Comparison of ENCODE assay signal across 23 cellular contexts in genomic region chr9:78919701-78920100, GRCh38.
"Had no signal": no experiment of that assay in that cellular context is flagged by ENCODE, and none has a peak within 500 bp of the region (broad histone marks: within the 10 kb centered on the region; RNA-seq: fewer than 3 reads in every experiment).

No MANE protein-coding gene starts in this region.

- H3K27ac Mint-ChIP-seq: activated naive CD4-positive, alpha-beta T cell treated with anti-CD3 and anti-CD28 coated beads, Interleukin-2, amount 50 U/mL, for 72 hours; activated T-cell treated with anti-CD3 and anti-CD28 coated beads, Interleukin-2, amount 50 U/mL, for 24 hours; activated T-helper 17 cell treated with anti-CD3 and anti-CD28 coated beads, Interleukin-2, amount 50 U/mL, for 72 hours; naive thymus-derived CD8-positive, alpha-beta T cell; neural progenitor cell; type B pancreatic cell; WTC11 had no signal

- DNase-seq: activated CD4-positive, alpha-beta T cell treated with anti-CD3 and anti-CD28 coated beads, Interleukin-2, amount 50 U/mL, for 4 hours; activated CD8-positive, alpha-beta memory T cell treated with anti-CD3 and anti-CD28 coated beads for 24 hours; activated CD8-positive, alpha-beta memory T cell treated with anti-CD3 and anti-CD28 coated beads, Interleukin-2, amount 50 U/mL, for 4 hours; activated T-cell treated with anti-CD3 and anti-CD28 coated beads, Interleukin-2, amount 50 U/mL, for 24 hours; adrenal gland; cerebellar nuclear complex; glutamatergic neuron; hypothalamus; islet precursor cell; lower lobe of right lung; naive thymus-derived CD8-positive, alpha-beta T cell; posterior cingulate gyrus; stimulated activated CD4-positive, alpha-beta T cell treated with anti-CD3 and anti-CD28 coated beads, Interleukin-2, amount 100 ng/mL, for 48 hours; stimulated activated CD8-positive, alpha-beta memory T cell treated with anti-CD3 and anti-CD28 coated beads, Interleukin-4, amount 100 ng/mL, for 48 hours; stimulated activated naive CD4-positive, alpha-beta T cell; T-helper 9 cell; testis had no signal

- H3K36me3 Mint-ChIP-seq: activated naive CD4-positive, alpha-beta T cell treated with anti-CD3 and anti-CD28 coated beads, Interleukin-2, amount 50 U/mL, for 72 hours had no signal

- H2AFZ ChIP-seq: neural progenitor cell had no signal

- FAIRE-seq: frontal cortex had no signal

- H3K9ac ChIP-seq: neural progenitor cell had no signal

- H3K4me1 ChIP-seq: adrenal gland, lower lobe of right lung, neural progenitor cell, testis had no signal

- H3K27me3 Mint-ChIP-seq: activated T-cell treated with anti-CD3 and anti-CD28 coated beads, Interleukin-2, amount 50 U/mL, for 24 hours; activated T-helper 17 cell treated with anti-CD3 and anti-CD28 coated beads, Interleukin-2, amount 50 U/mL, for 72 hours had no signal

- H3K9me3 ChIP-seq: adrenal gland, lower lobe of right lung, testis had no signal

- H3K27me3 ChIP-seq: adrenal gland, neural progenitor cell, testis had no signal

- H3K36me3 ChIP-seq: adrenal gland, lower lobe of right lung, neural progenitor cell had no signal

- H3K27ac ChIP-seq: adrenal gland, lower lobe of right lung, neural progenitor cell, testis had no signal

- H3K4me3 ChIP-seq: adrenal gland, lower lobe of right lung, neural progenitor cell, testis had no signal

- H3K4me2 ChIP-seq: neural progenitor cell had no signal

- H3K4me1 Mint-ChIP-seq: activated T-helper 17 cell treated with anti-CD3 and anti-CD28 coated beads, Interleukin-2, amount 50 U/mL, for 72 hours; naive thymus-derived CD8-positive, alpha-beta T cell; neural progenitor cell; WTC11 had no signal

- H3K4me3 Mint-ChIP-seq: activated T-cell treated with anti-CD3 and anti-CD28 coated beads, Interleukin-2, amount 50 U/mL, for 24 hours; activated T-helper 17 cell treated with anti-CD3 and anti-CD28 coated beads, Interleukin-2, amount 50 U/mL, for 72 hours; naive thymus-derived CD8-positive, alpha-beta T cell; neural progenitor cell; type B pancreatic cell; WTC11 had no signal
